In the genomic region with DNA sequence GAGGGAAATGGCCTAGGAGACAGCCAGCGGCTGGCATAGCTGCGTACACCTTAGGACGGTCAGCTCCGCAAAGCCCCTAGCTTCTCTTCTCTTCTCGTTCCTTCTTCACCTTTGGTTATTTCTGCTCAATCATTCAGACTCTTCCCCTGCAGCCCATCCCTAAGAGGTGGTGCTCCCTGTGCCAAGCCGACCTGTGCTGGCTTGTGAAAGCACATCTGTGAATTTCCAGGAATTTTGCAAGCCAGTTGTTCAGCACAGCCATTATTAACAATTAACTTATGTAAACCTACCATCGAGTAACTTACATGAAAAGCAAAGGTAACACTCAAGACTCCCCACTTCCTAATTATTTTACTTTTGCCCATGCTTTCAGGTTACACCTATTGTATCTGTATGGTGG, we compare ENCODE assay signal across 16 cellular contexts. TPM values are rescaled to one million over a fixed set of nuclear protein-coding genes. Genes with fewer than 3 reads are reported as not detected.
DNase-seq lines count a peak whose midpoint lies in the region; ATAC-seq and TF ChIP-seq lines count a peak whose summit lies in the region.
"Had no signal": no experiment of that assay in that cellular context is flagged by ENCODE, and none has a peak within 500 bp of the region (broad histone marks: within the 10 kb centered on the region; RNA-seq: fewer than 3 reads in every experiment).

No MANE protein-coding gene starts in this region.

- no peak for DNase-seq in CD8-positive, alpha-beta T cell
- no peak for DNase-seq in effector memory CD8-positive, alpha-beta T cell
- DNase-seq in naive thymus-derived CD8-positive, alpha-beta T cell = no peak
- no peak for DNase-seq in NCI-H69 (lab: John Stamatoyannopoulos, UW)
- DNase-seq in NCI-H2029 treated with DMSO at 0.1 percent for 48 hours (lab: John Stamatoyannopoulos, UW) = no peak
- DNase-seq in foreskin melanocyte = no peak
- DNase-seq: brain microvascular endothelial cell; left lung; NCI-H1105; SHP77 treated with DMSO at 0.1 percent for 48 hours; stimulated activated CD4-positive, alpha-beta T cell treated with anti-CD3 and anti-CD28 coated beads, Interleukin-1b, Interleukin-23, amount 100 ng/mL, for 48 hours; tibial artery had no signal

- peak overlapping the region; percentile 42 for H3K4me3 Mint-ChIP-seq in CD8-positive, alpha-beta T cell
- peak overlapping the region in 2 of 4 donors; percentile 52 to 75 for H3K4me3 Mint-ChIP-seq in IgD-negative memory B cell
- H3K4me3 Mint-ChIP-seq in effector memory CD8-positive, alpha-beta T cell = peak overlapping the region; percentile 68 to 75
- peak overlapping the region; percentile 31 to 84 (median 66) for H3K4me3 Mint-ChIP-seq in naive thymus-derived CD8-positive, alpha-beta T cell

- H3K36me3 Mint-ChIP-seq in CD8-positive, alpha-beta T cell = peaks cover 29% of the 10 kb centered on the region
- no peaks in the 10 kb centered on the region for H3K36me3 Mint-ChIP-seq in IgD-negative memory B cell
- peaks cover 77% of the 10 kb centered on the region for H3K36me3 Mint-ChIP-seq in effector memory CD8-positive, alpha-beta T cell (ENCODE audit: insufficient read depth)
- peaks cover 0 to 19% (median 4%) of the 10 kb centered on the region in 3 donors for H3K36me3 Mint-ChIP-seq in naive thymus-derived CD8-positive, alpha-beta T cell

- H3K27me3 ChIP-seq in CD8-positive, alpha-beta T cell (ENCODE audit: insufficient read depth, low read length) = no peaks in the 10 kb centered on the region

- no peaks in the 10 kb centered on the region for H3K27me3 Mint-ChIP-seq in CD8-positive, alpha-beta T cell (ENCODE audit: low read depth)
- peaks cover 12% of the 10 kb centered on the region for H3K27me3 Mint-ChIP-seq in IgD-negative memory B cell
- H3K27me3 Mint-ChIP-seq in effector memory CD8-positive, alpha-beta T cell = no peaks in the 10 kb centered on the region
- peaks cover 0 to 2% (median 0%) of the 10 kb centered on the region in 5 donors for H3K27me3 Mint-ChIP-seq in naive thymus-derived CD8-positive, alpha-beta T cell

- no peak for ATAC-seq in CD8-positive, alpha-beta T cell
- no peak for ATAC-seq in effector memory CD8-positive, alpha-beta T cell (replicated peaks)
- ATAC-seq in naive thymus-derived CD8-positive, alpha-beta T cell = no peak
- no peak for ATAC-seq in GM21786 (IDR thresholded peaks at IDR 0.05; ENCODE audit: unreplicated experiment)
- ATAC-seq: left lung had no signal

- H3K9me3 ChIP-seq in CD8-positive, alpha-beta T cell (ENCODE audit: low read length) = no peaks in the 10 kb centered on the region
- H3K9me3 ChIP-seq: BLaER1, left lung, tibial artery had no signal

- intact Hi-C loops in CD8-positive, alpha-beta T cell (cut with DNase I, micrococcal nuclease) = loop anchor here in 1 of 2 experiments (2.0 to 5.0 kb wide), 2 partner anchors 15 to 88 kb away; no protein-coding TSS in a partner anchor

- H3K36me3 ChIP-seq in CD8-positive, alpha-beta T cell (ENCODE audit: insufficient read depth, low read length) = peaks cover 8% of the 10 kb centered on the region
- H3K36me3 ChIP-seq: brain microvascular endothelial cell, tibial artery had no signal

- H3K4me3 ChIP-seq in CD8-positive, alpha-beta T cell (ENCODE audit: low read depth, low read length) = no peak overlapping the region
- H3K4me3 ChIP-seq: BLaER1 had no signal

- peaks cover 42% of the 10 kb centered on the region for H3K4me1 Mint-ChIP-seq in CD8-positive, alpha-beta T cell (ENCODE audit: low read depth)
- peaks cover 12 to 21% (median 16%) of the 10 kb centered on the region in 3 donors for H3K4me1 Mint-ChIP-seq in IgD-negative memory B cell
- peaks cover 49 to 56% of the 10 kb centered on the region in 2 donors for H3K4me1 Mint-ChIP-seq in effector memory CD8-positive, alpha-beta T cell (ENCODE audit: low read depth in 2 of 2)
- peaks cover 34 to 60% (median 48%) of the 10 kb centered on the region in 4 donors for H3K4me1 Mint-ChIP-seq in naive thymus-derived CD8-positive, alpha-beta T cell

- CTCF ChIA-PET in CD8-positive, alpha-beta T cell (lab: Charles Lee) = interaction anchor here (1.1 to 1.3 kb wide), 3 partner anchors 10 to 21 kb away, joined by 3 to 5 read pairs (median 3); a partner anchor contains a TSS

- TF ChIP-seq CTCF in CD8-positive, alpha-beta T cell (IDR thresholded peaks at IDR 0.05) = no peak

- peaks cover 2% of the 10 kb centered on the region for H3K9me3 Mint-ChIP-seq in CD8-positive, alpha-beta T cell
- H3K9me3 Mint-ChIP-seq in IgD-negative memory B cell = no peaks in the 10 kb centered on the region
- no peaks in the 10 kb centered on the region for H3K9me3 Mint-ChIP-seq in effector memory CD8-positive, alpha-beta T cell
- peaks cover 0 to 4% (median 0%) of the 10 kb centered on the region in 9 donors for H3K9me3 Mint-ChIP-seq in naive thymus-derived CD8-positive, alpha-beta T cell

- H3K27ac ChIP-seq in CD8-positive, alpha-beta T cell (ENCODE audit: low read depth, low read length) = no peak overlapping the region
- H3K27ac ChIP-seq: BLaER1, brain microvascular endothelial cell, KMS-11, tibial artery had no signal

- H3K27ac Mint-ChIP-seq in CD8-positive, alpha-beta T cell = peak overlapping the region; percentile 38
- H3K27ac Mint-ChIP-seq in IgD-negative memory B cell = peak overlapping the region in 2 of 3 donors; percentile 15 to 59
- peak overlapping the region; percentile 73 to 86 for H3K27ac Mint-ChIP-seq in effector memory CD8-positive, alpha-beta T cell
- peak overlapping the region in 7 of 10 donors; percentile 1 to 88 (median 48) for H3K27ac Mint-ChIP-seq in naive thymus-derived CD8-positive, alpha-beta T cell

- POLR2A ChIA-PET in CD8-positive, alpha-beta T cell (lab: Charles Lee) = interaction anchor here (0.7 to 1.5 kb wide), 2 partner anchors 12 to 22 kb away, joined by 3 read pairs; no protein-coding TSS in a partner anchor
- POLR2A ChIA-PET in naive thymus-derived CD8-positive, alpha-beta T cell (lab: Charles Lee) = interaction anchor here (1.0 to 3.4 kb wide), 3 partner anchors 23 to 43 kb away, joined by 3 to 15 read pairs (median 4); no protein-coding TSS in a partner anchor

- peaks cover 19% of the 10 kb centered on the region for H3K4me1 ChIP-seq in CD8-positive, alpha-beta T cell (ENCODE audit: insufficient read depth, low read length)

RNA-seq across cellular contexts. Expression of a gene that starts 20.9 kb away (rescaled TPM):
- 1 to 10 TPM; 3.6 to 5.1 TPM for total RNA-seq in CD8-positive, alpha-beta T cell
- polyA plus RNA-seq in IgD-negative memory B cell = 1.6 TPM
- under 1 TPM; 0.60 to 0.73 TPM for total RNA-seq in naive thymus-derived CD8-positive, alpha-beta T cell
- 1 to 10 TPM in 1 of 3 donors, under 1 TPM in 2; 0.15 to 7.9 (median 0.82) TPM for polyA plus RNA-seq in naive thymus-derived CD8-positive, alpha-beta T cell
